ENCODE assay signal across 27 cellular contexts in the genomic region with DNA sequence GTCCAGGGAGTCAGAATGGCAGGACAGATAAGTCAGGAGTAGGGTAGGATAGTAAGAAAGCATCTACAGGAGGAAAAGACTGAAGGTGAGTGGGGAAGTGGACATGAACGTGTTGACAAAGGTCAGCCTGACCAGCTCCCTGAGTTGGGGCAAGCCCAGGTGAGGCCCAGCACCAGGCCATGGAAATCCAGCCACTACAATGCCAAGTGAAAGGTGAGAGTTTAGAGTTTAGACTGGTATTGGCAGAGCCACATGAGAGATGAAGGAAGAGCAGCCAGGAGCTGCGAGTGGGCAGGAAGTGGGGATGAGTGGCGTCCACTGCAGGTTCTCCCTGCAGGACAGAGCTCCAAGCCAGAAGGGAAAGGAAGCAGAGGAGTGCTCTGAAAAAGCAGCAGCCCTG. TPM values are rescaled to one million over a fixed set of nuclear protein-coding genes. Genes with fewer than 3 reads are reported as not detected.
DNase-seq lines count a peak whose midpoint lies in the region; ATAC-seq, FAIRE-seq and TF ChIP-seq lines count a peak whose summit lies in the region.
"Had no signal": no experiment of that assay in that cellular context is flagged by ENCODE, and none has a peak within 500 bp of the region (broad histone marks: within the 10 kb centered on the region; RNA-seq: fewer than 3 reads in every experiment).

No MANE protein-coding gene starts in this region.

- DNase-seq in right lobe of liver (peak in 1 of 3 donors; percentile 56), HepG2 (ENCODE audit: low spot score) (no peak), nephron progenitor cell (no peak), HuH-7 (ENCODE audit: low spot score) (no peak), NCI-H446 treated with DMSO at 0.1 percent for 48 hours (lab: John Stamatoyannopoulos, UW) (no peak)
- DNase-seq in activated effector memory CD4-positive, alpha-beta T cell treated with Interleukin-2 at 50 U/mL for 16 hours = no peak
- DNase-seq: 8988T; ACHN; AML-193; BE2C; Calu3; CD4-positive, alpha-beta T cell; COR-L47; DMS79; EL; GDM1; GM23248; HFFc6 had no signal

- H3K9me3 Mint-ChIP-seq in activated T-helper 17 cell treated with anti-CD3 and anti-CD28 coated beads, Interleukin-2, amount 50 U/mL, for 72 hours = no peaks in the 10 kb centered on the region
- no peaks in the 10 kb centered on the region for H3K9me3 Mint-ChIP-seq in nephron progenitor cell
- H3K9me3 Mint-ChIP-seq: CD14-positive monocyte; CD4-positive, alpha-beta T cell; HFFc6 had no signal

- WGBS in right lobe of liver (ENCODE audit: insufficient coverage, low coverage, low lambda C conversion rate, missing lambda C conversion rate) = 43% methylated on average over 3 of the region's 3 CpGs
- WGBS in HepG2 (ENCODE audit: low lambda C conversion rate) = 5% methylated on average over 3 of the region's 3 CpGs

- H3K79me2 ChIP-seq in HepG2 (ENCODE audit: insufficient read depth, low read length) = no peaks in the 10 kb centered on the region
- no peaks in the 10 kb centered on the region for H3K79me2 ChIP-seq in OCI-LY3 (ENCODE audit: low read length)

- H3K27ac ChIP-seq in right lobe of liver = no peak overlapping the region
- no peak overlapping the region for H3K27ac ChIP-seq in HepG2 (ENCODE audit: extremely low read length, insufficient read depth, low read length)
- H3K27ac ChIP-seq in OCI-LY3 (ENCODE audit: low read length) = no peak overlapping the region
- H3K27ac ChIP-seq: A549; BLaER1 treated with 17β-estradiol and CSF1 and Interleukin-3, amounts not matched to agents 10 nM and 100 nM; GM23248 had no signal

- BruUV-seq in HepG2 (replicated peaks; lab: Mats Ljungman, UMichigan) = no TSS peak

- H3K27me3 Mint-ChIP-seq in activated T-helper 17 cell treated with anti-CD3 and anti-CD28 coated beads, Interleukin-2, amount 50 U/mL, for 72 hours = peaks cover 10% of the 10 kb centered on the region
- peaks cover 11% of the 10 kb centered on the region for H3K27me3 Mint-ChIP-seq in nephron progenitor cell (ENCODE audit: low read depth, poor library complexity)

- no peaks in the 10 kb centered on the region for H3K9me3 ChIP-seq in right lobe of liver
- no peaks in the 10 kb centered on the region for H3K9me3 ChIP-seq in HepG2 (ENCODE audit: low read length)
- no peaks in the 10 kb centered on the region for H3K9me3 ChIP-seq in OCI-LY3 (ENCODE audit: insufficient read depth, low read length)
- H3K9me3 ChIP-seq: A549; BE2C; BLaER1 treated with 17β-estradiol and CSF1 and Interleukin-3, amounts not matched to agents 10 nM and 100 nM; HAP-1 had no signal

- H3K4me2 ChIP-seq in HepG2 (ENCODE audit: low read depth, low read length) (no peak overlapping the region), OCI-LY3 (ENCODE audit: low read length) (peak overlapping the region; percentile 29)
- H3K4me2 ChIP-seq: A549; BLaER1 treated with 17β-estradiol and CSF1 and Interleukin-3, amounts not matched to agents 10 nM and 100 nM had no signal

- TF ChIP-seq EP300 in HepG2 (IDR thresholded peaks at IDR 0.05; ENCODE audit: low read depth in 2 of 2, low read length in 2 of 2) (no peak), HepG2 (CRISPR knock-in tag; IDR thresholded peaks at IDR 0.05; ENCODE audit: borderline replicate concordance) (no peak)

- H3K4me3 ChIP-seq in right lobe of liver (no peak overlapping the region), HepG2 (replicated peaks in 1 of 3; ENCODE audit: insufficient read depth in 1 of 3, low read depth in 2 of 3, low read length in 3 of 3) (no peak overlapping the region), OCI-LY3 (ENCODE audit: low read length) (no peak overlapping the region)
- H3K4me3 ChIP-seq: A549; BLaER1 treated with 17β-estradiol and CSF1 and Interleukin-3, amounts not matched to agents 10 nM and 100 nM; GM12878; GM23248; HAP-1 had no signal

- H3K4me1 Mint-ChIP-seq in activated T-helper 17 cell treated with anti-CD3 and anti-CD28 coated beads, Interleukin-2, amount 50 U/mL, for 72 hours = peaks cover 9% of the 10 kb centered on the region
- no peaks in the 10 kb centered on the region for H3K4me1 Mint-ChIP-seq in nephron progenitor cell
- H3K4me1 Mint-ChIP-seq: CD14-positive monocyte had no signal

- no peak for TF ChIP-seq RAD21 in HepG2 (CRISPR knock-in tag; IDR thresholded peaks at IDR 0.05)

- H3K9ac ChIP-seq in HepG2 (ENCODE audit: insufficient read depth, low read depth, low read length) = no peak overlapping the region
- no peak overlapping the region for H3K9ac ChIP-seq in OCI-LY3 (ENCODE audit: low read length)
- H3K9ac ChIP-seq: BLaER1 treated with 17β-estradiol and CSF1 and Interleukin-3, amounts not matched to agents 10 nM and 100 nM; GM23248 had no signal

- TF ChIP-seq POLR2A in right lobe of liver (IDR thresholded peaks at IDR 0.05) (no peak), HepG2 (IDR thresholded peaks at IDR 0.05; ENCODE audit: insufficient read depth in 1 of 2, low read depth in 2 of 2, low read length in 2 of 2) (no peak)

- peak overlapping the region; percentile 1 for H3K4me3 Mint-ChIP-seq in activated T-helper 17 cell treated with anti-CD3 and anti-CD28 coated beads, Interleukin-2, amount 50 U/mL, for 72 hours
- no peak overlapping the region for H3K4me3 Mint-ChIP-seq in nephron progenitor cell
- H3K4me3 Mint-ChIP-seq: CD14-positive monocyte; CD4-positive, alpha-beta T cell; HFFc6 had no signal

- in situ Hi-C loops in HepG2 (cut with HindIII; ENCODE audit: extremely low pct_ligation_motif_present, low pct_unique_long_range_greater_than_20kb) = no loop called here

- peak in 3 of 4 donors; percentile 29 to 60 (median 47) for ATAC-seq in right lobe of liver
- ATAC-seq in HepG2 = no peak
- no peak for ATAC-seq in activated T-helper 17 cell treated with anti-CD3 and anti-CD28 coated beads, Interleukin-2, amount 50 U/mL, for 72 hours (replicated peaks)
- ATAC-seq: A549, GM12878 had no signal

- H4K20me1 ChIP-seq in HepG2 (ENCODE audit: insufficient read depth, low read length) (no peaks in the 10 kb centered on the region), OCI-LY3 (ENCODE audit: insufficient read depth, low read length) (no peaks in the 10 kb centered on the region)
- H4K20me1 ChIP-seq: BLaER1 treated with 17β-estradiol and CSF1 and Interleukin-3, amounts not matched to agents 10 nM and 100 nM had no signal

- no peak for FAIRE-seq in HepG2 (lab: Jason Lieb, UNC)
- FAIRE-seq: A549, GM12878, GM19239, H54 had no signal

- H3K27ac Mint-ChIP-seq in activated T-helper 17 cell treated with anti-CD3 and anti-CD28 coated beads, Interleukin-2, amount 50 U/mL, for 72 hours = peak overlapping the region; percentile 23
- H3K27ac Mint-ChIP-seq in nephron progenitor cell = peak overlapping the region; percentile 29
- H3K27ac Mint-ChIP-seq: CD4-positive, alpha-beta T cell; HFFc6 had no signal

- H2AFZ ChIP-seq in HepG2 (ENCODE audit: low read length) = no peak overlapping the region
- H2AFZ ChIP-seq in OCI-LY3 (ENCODE audit: low read depth, low read length) = peak overlapping the region; percentile 48
- H2AFZ ChIP-seq: GM23248 had no signal

- H3K27me3 ChIP-seq in right lobe of liver = no peaks in the 10 kb centered on the region
- H3K27me3 ChIP-seq in HepG2 (ENCODE audit: control insufficient read depth in 1 of 2, insufficient read depth in 2 of 2, low read length in 2 of 2) = peaks cover 1 to 16% of the 10 kb centered on the region in 2 experiments; a peak in 3 of 5 replicates
- peaks cover 18% of the 10 kb centered on the region for H3K27me3 ChIP-seq in OCI-LY3 (ENCODE audit: low read depth, low read length)
- H3K27me3 ChIP-seq: BE2C; BLaER1 treated with 17β-estradiol and CSF1 and Interleukin-3, amounts not matched to agents 10 nM and 100 nM had no signal

- POLR2A ChIA-PET in HepG2 (lab: Yijun Ruan, JAX) = no interaction called here

- H3K36me3 ChIP-seq in right lobe of liver = no peaks in the 10 kb centered on the region
- H3K36me3 ChIP-seq in HepG2 (replicated peaks in 1 of 2; ENCODE audit: control insufficient read depth in 1 of 2, insufficient read depth in 2 of 2, low read length in 2 of 2) = no peaks in the 10 kb centered on the region
- no peaks in the 10 kb centered on the region for H3K36me3 ChIP-seq in OCI-LY3 (replicated peaks; ENCODE audit: low read depth, low read length)
- H3K36me3 ChIP-seq: BE2C; BLaER1 treated with 17β-estradiol and CSF1 and Interleukin-3, amounts not matched to agents 10 nM and 100 nM; HAP-1 had no signal

- no peaks in the 10 kb centered on the region for H3K36me3 Mint-ChIP-seq in activated T-helper 17 cell treated with anti-CD3 and anti-CD28 coated beads, Interleukin-2, amount 50 U/mL, for 72 hours (ENCODE audit: low read depth)
- H3K36me3 Mint-ChIP-seq in nephron progenitor cell (ENCODE audit: low read depth) = no peaks in the 10 kb centered on the region
- H3K36me3 Mint-ChIP-seq: CD14-positive monocyte had no signal

- H3K4me1 ChIP-seq in right lobe of liver = no peaks in the 10 kb centered on the region
- peaks cover 1% of the 10 kb centered on the region for H3K4me1 ChIP-seq in HepG2 (ENCODE audit: insufficient read depth, low read length)
- H3K4me1 ChIP-seq in OCI-LY3 (ENCODE audit: low read length) = peaks cover 10% of the 10 kb centered on the region
- H3K4me1 ChIP-seq: A549; BLaER1 treated with 17β-estradiol and CSF1 and Interleukin-3, amounts not matched to agents 10 nM and 100 nM had no signal

- intact Hi-C loops in right lobe of liver (cut with DNase I) (no loop called here), HepG2 (cut with micrococcal nuclease; ENCODE audit: unreplicated experiment) (no loop called here)

- CTCF ChIA-PET in HepG2 (lab: Yijun Ruan, JAX; ENCODE audit: low intra/inter-chr PET ratio, low total read pairs) = no interaction called here

- TF ChIP-seq CTCF in right lobe of liver (IDR thresholded peaks at IDR 0.05) = no peak
- no peak for TF ChIP-seq CTCF in HepG2 (CRISPR knock-in tag; IDR thresholded peaks at IDR 0.05)
- TF ChIP-seq CTCF in OCI-LY3 (IDR thresholded peaks at IDR 0.05; ENCODE audit: low read depth, low read length) = no peak
- no peak for TF ChIP-seq CTCF in nephron progenitor cell (IDR thresholded peaks at IDR 0.05)

RNA-seq across cellular contexts. Expression of gene SMCO4, which starts 16.5 kb away (rescaled TPM):
- 100 to 1,000 TPM in 1 of 6 experiments, 10 to 100 TPM in 5; 43.5 to 106 (median 51.8) TPM for total RNA-seq in right lobe of liver
- total RNA-seq in HepG2 (2016; rRNA removed; fragmentation: Illumina TruSeq; extraction: Trizol) = 26.8 and 28.5 TPM in 2 replicates
- 32.8 and 44.9 TPM in 2 replicates for total RNA-seq in HepG2 (2016; cell fraction: cytosol; rRNA removed; fragmentation: Illumina TruSeq; extraction: Trizol; ENCODE audit: low read depth)
- total RNA-seq in HepG2 (2016; cell fraction: insoluble cytoplasmic fraction; rRNA removed; fragmentation: Illumina TruSeq; extraction: Trizol) = 24.0 and 27.8 TPM in 2 replicates
- 39.9 and 58.1 TPM in 2 replicates for total RNA-seq in HepG2 (2016; cell fraction: membrane; rRNA removed; fragmentation: Illumina TruSeq; extraction: Trizol)
- 9.4 and 14.7 TPM in 2 replicates for total RNA-seq in HepG2 (2016; cell fraction: nucleus; rRNA removed; fragmentation: Illumina TruSeq; extraction: Trizol)
- polyA plus RNA-seq in HepG2 (2011; rRNA removed) = 10.6 and 11.7 TPM in 2 replicates
- polyA plus RNA-seq in HepG2 (2011; cell fraction: cytosol; rRNA removed) = 8.0 and 8.3 TPM in 2 replicates
- 7.7 and 10.0 TPM in 2 replicates for polyA plus RNA-seq in HepG2 (2011; cell fraction: nucleus; rRNA removed)
- 19.1 and 21.9 TPM in 2 replicates for polyA plus RNA-seq in HepG2 (2012)
- 45.6 and 73.6 TPM in 2 replicates for polyA plus RNA-seq in HepG2 (2016; cell fraction: cytosol; fragmentation: Illumina TruSeq; extraction: Trizol; ENCODE audit: low read depth)
- polyA plus RNA-seq in HepG2 (2016; cell fraction: insoluble cytoplasmic fraction; fragmentation: Illumina TruSeq; extraction: Trizol; ENCODE audit: low read depth) = 34.5 and 47.2 TPM in 2 replicates
- polyA plus RNA-seq in HepG2 (2016; cell fraction: membrane; fragmentation: Illumina TruSeq; extraction: Trizol; ENCODE audit: low read depth) = 48.5 and 75.7 TPM in 2 replicates
- 26.9 and 36.1 TPM in 2 replicates for polyA plus RNA-seq in HepG2 (2016; cell fraction: nucleus; fragmentation: Illumina TruSeq; extraction: Trizol; ENCODE audit: insufficient read depth, low read depth)
- 1.9 and 16.7 TPM in 2 replicates for polyA minus RNA-seq in HepG2 (2011; rRNA and poly(A)+ RNA removed; ENCODE audit: low replicate concordance)
- polyA minus RNA-seq in HepG2 (2011; cell fraction: cytosol; rRNA and poly(A)+ RNA removed) = 3.5 TPM in 1 of 2 replicates, not detected in the other
- polyA minus RNA-seq in HepG2 (2011; cell fraction: nucleus; rRNA and poly(A)+ RNA removed) = 2.2 and 6.6 TPM in 2 replicates
- 10 to 100 TPM; 49.3 to 82.4 TPM for total RNA-seq in activated T-helper 17 cell treated with anti-CD3 and anti-CD28 coated beads, Interleukin-2, amount 50 U/mL, for 72 hours

Comparison
In these comparisons a context has a peak if more than half of its experiments do, and no peak if none do; other contexts are left out.
1. ATAC-seq: peak in right lobe of liver (3 of 4); none in HepG2 (single experiment) and activated T-helper 17 cell treated with anti-CD3 and anti-CD28 coated beads, Interleukin-2, amount 50 U/mL, for 72 hours (single experiment).